ENCODE assay signal across 23 cellular contexts in the genomic region with DNA sequence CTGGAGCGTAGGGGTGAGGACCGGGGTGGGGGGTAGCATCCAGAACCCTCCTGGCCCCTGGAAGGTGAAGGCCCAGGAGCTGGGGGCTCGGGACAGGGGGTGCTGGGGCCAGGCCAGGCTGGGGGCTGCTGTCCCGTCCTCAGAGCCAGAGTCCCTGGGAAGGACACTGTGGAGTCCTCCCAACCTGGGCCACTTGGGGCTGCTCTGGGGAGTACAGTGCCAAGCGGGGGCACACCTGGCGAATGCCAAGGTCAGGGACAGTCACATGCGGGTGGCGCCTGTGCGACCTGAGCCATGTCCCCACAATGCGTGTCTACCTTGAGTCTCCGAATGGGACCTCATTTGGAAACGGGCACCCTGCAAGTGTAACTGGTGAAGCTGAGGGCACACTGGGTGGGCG. TPM values are rescaled to one million over a fixed set of nuclear protein-coding genes. Genes with fewer than 3 reads are reported as not detected.
DNase-seq lines count a peak whose midpoint lies in the region; ATAC-seq, FAIRE-seq and TF ChIP-seq lines count a peak whose summit lies in the region.
"Had no signal": no experiment of that assay in that cellular context is flagged by ENCODE, and none has a peak within 500 bp of the region (broad histone marks: within the 10 kb centered on the region; RNA-seq: fewer than 3 reads in every experiment).

No MANE protein-coding gene starts in this region.

- in situ Hi-C loops in HepG2 (cut with HindIII; ENCODE audit: extremely low pct_ligation_motif_present, low pct_unique_long_range_greater_than_20kb): no loop called here

- peak overlapping the region; percentile 95 for H3K4me2 ChIP-seq in HepG2 (ENCODE audit: low read depth, low read length)
- H3K4me2 ChIP-seq: KMS-11 had no signal

- H3K4me1 Mint-ChIP-seq in nephron progenitor cell: peaks cover 21% of the 10 kb centered on the region
- H3K4me1 Mint-ChIP-seq in Calu3 (ENCODE audit: low read depth, unreplicated experiment): no peaks in the 10 kb centered on the region

- intact Hi-C loops in HepG2 (cut with micrococcal nuclease; ENCODE audit: unreplicated experiment) (loop anchor here (2.0 kb wide), 1 partner anchor 45 kb away; the partner anchor contains the start of gene CLCN7), right lobe of liver (cut with DNase I) (no loop called here), upper lobe of right lung (cut with DNase I) (no loop called here), Calu3 (cut with micrococcal nuclease; ENCODE audit: unreplicated experiment) (no loop called here)

- H3K4me1 ChIP-seq in HepG2 (ENCODE audit: insufficient read depth, low read length): peaks cover 46% of the 10 kb centered on the region
- peaks cover 0 to 11% (median 5%) of the 10 kb centered on the region in 4 donors for H3K4me1 ChIP-seq in right lobe of liver
- no peaks in the 10 kb centered on the region for H3K4me1 ChIP-seq in RWPE2 (ENCODE audit: insufficient read depth, poor library complexity, severe bottlenecking)
- no peaks in the 10 kb centered on the region for H3K4me1 ChIP-seq in upper lobe of right lung

- no peak for FAIRE-seq in HepG2 (lab: Jason Lieb, UNC)
- FAIRE-seq: A204.1, HTR-8/SVneo, RCC 7860 had no signal

- TF ChIP-seq EP300 in HepG2 (IDR thresholded peaks at IDR 0.05; ENCODE audit: low read depth in 2 of 2, low read length in 2 of 2): no peak
- TF ChIP-seq EP300 in HepG2 (CRISPR knock-in tag; IDR thresholded peaks at IDR 0.05; ENCODE audit: borderline replicate concordance): no peak

- no peak for DNase-seq in HepG2 (ENCODE audit: low spot score)
- DNase-seq in right lobe of liver: no peak
- DNase-seq in RWPE2 (ENCODE audit: low spot score): peak; percentile 60
- DNase-seq in nephron progenitor cell: no peak
- DNase-seq in upper lobe of right lung: peak; percentile 63
- DNase-seq in Calu3: no peak
- DNase-seq in erythroblast (lab: John Stamatoyannopoulos, UW): no peak
- DNase-seq: CD4-positive, alpha-beta T cell; DMS79; HCEC 1CT; IMR-90; NCI-H1105; NCI-H2029 treated with DMSO at 0.1 percent for 48 hours; NCI-H226; NCI-H524 treated with DMSO at 0.1 percent for 48 hours had no signal

- H3K36me3 ChIP-seq in HepG2 (replicated peaks in 1 of 2; ENCODE audit: control insufficient read depth in 1 of 2, insufficient read depth in 2 of 2, low read length in 2 of 2): no peaks in the 10 kb centered on the region
- no peaks in the 10 kb centered on the region for H3K36me3 ChIP-seq in right lobe of liver
- H3K36me3 ChIP-seq in RWPE2 (ENCODE audit: low read depth): no peaks in the 10 kb centered on the region
- no peaks in the 10 kb centered on the region for H3K36me3 ChIP-seq in upper lobe of right lung

- H3K27me3 Mint-ChIP-seq in nephron progenitor cell (ENCODE audit: low read depth, poor library complexity) (no peaks in the 10 kb centered on the region), Calu3 (ENCODE audit: unreplicated experiment) (peaks cover 44% of the 10 kb centered on the region)
- H3K27me3 Mint-ChIP-seq: CD4-positive, alpha-beta T cell had no signal

- no peak overlapping the region for H3K9ac ChIP-seq in HepG2 (ENCODE audit: insufficient read depth, low read depth, low read length)
- H3K9ac ChIP-seq: KMS-11 had no signal

- H3K27ac Mint-ChIP-seq in nephron progenitor cell: peak overlapping the region; percentile 16
- H3K27ac Mint-ChIP-seq in Calu3 (ENCODE audit: unreplicated experiment): no peak overlapping the region
- H3K27ac Mint-ChIP-seq: CD4-positive, alpha-beta T cell had no signal

- no peak for TF ChIP-seq RAD21 in HepG2 (CRISPR knock-in tag; IDR thresholded peaks at IDR 0.05)

- H3K4me3 ChIP-seq in HepG2 (replicated peaks in 1 of 3; ENCODE audit: insufficient read depth in 1 of 3, low read depth in 2 of 3, low read length in 3 of 3) (peak overlapping the region in 1 of 3 experiments; percentile 72; a peak in 1 of 6 replicates), right lobe of liver (no peak overlapping the region), RWPE2 (ENCODE audit: severe bottlenecking) (no peak overlapping the region), upper lobe of right lung (no peak overlapping the region)

- POLR2A ChIA-PET in HepG2 (lab: Yijun Ruan, JAX): interaction anchor here (1.0 to 3.1 kb wide), 2 partner anchors 9 to 47 kb away, joined by 3 to 47 read pairs; partner anchors contain the start of gene UQCC4

- no peaks in the 10 kb centered on the region for H3K79me2 ChIP-seq in HepG2 (ENCODE audit: insufficient read depth, low read length)

- TF ChIP-seq POLR2A in HepG2 (IDR thresholded peaks at IDR 0.05; ENCODE audit: insufficient read depth in 1 of 2, low read depth in 2 of 2, low read length in 2 of 2): no peak
- no peak for TF ChIP-seq POLR2A in right lobe of liver (IDR thresholded peaks at IDR 0.05)
- TF ChIP-seq POLR2A in erythroblast (IDR thresholded peaks at IDR 0.05; ENCODE audit: low read length): no peak

- TF ChIP-seq CTCF in HepG2 (CRISPR knock-in tag; IDR thresholded peaks at IDR 0.05) (no peak), right lobe of liver (IDR thresholded peaks at IDR 0.05) (no peak), RWPE2 (IDR thresholded peaks at IDR 0.05; ENCODE audit: poor library complexity, severe bottlenecking) (no peak), nephron progenitor cell (IDR thresholded peaks at IDR 0.05) (no peak), upper lobe of right lung (IDR thresholded peaks at IDR 0.05) (no peak), Calu3 (IDR thresholded peaks at IDR 0.05; ENCODE audit: unreplicated experiment) (no peak)

- no peak overlapping the region for H3K27ac ChIP-seq in HepG2 (ENCODE audit: extremely low read length, insufficient read depth, low read length)
- H3K27ac ChIP-seq in right lobe of liver: no peak overlapping the region
- no peak overlapping the region for H3K27ac ChIP-seq in RWPE2 (ENCODE audit: poor library complexity, severe bottlenecking)
- no peak overlapping the region for H3K27ac ChIP-seq in upper lobe of right lung
- H3K27ac ChIP-seq: KMS-11 had no signal

- H3K9me3 Mint-ChIP-seq in nephron progenitor cell (no peaks in the 10 kb centered on the region), Calu3 (ENCODE audit: low read depth, unreplicated experiment) (no peaks in the 10 kb centered on the region)
- H3K9me3 Mint-ChIP-seq: CD4-positive, alpha-beta T cell had no signal

- H3K27me3 ChIP-seq in HepG2 (ENCODE audit: control insufficient read depth in 1 of 2, insufficient read depth in 2 of 2, low read length in 2 of 2) (peaks cover 10 to 43% of the 10 kb centered on the region in 2 experiments), right lobe of liver (no peaks in the 10 kb centered on the region), RWPE2 (ENCODE audit: insufficient read depth, poor library complexity, severe bottlenecking) (no peaks in the 10 kb centered on the region), upper lobe of right lung (no peaks in the 10 kb centered on the region)

- CTCF ChIA-PET in HepG2 (lab: Yijun Ruan, JAX; ENCODE audit: low intra/inter-chr PET ratio, low total read pairs) (no interaction called here), Calu3 (lab: Charles Lee) (interaction anchor here (0.5 to 1.5 kb wide), 5 partner anchors 22 to 139 kb away, joined by 3 to 6 read pairs (median 4); no protein-coding TSS in a partner anchor)

- H4K20me1 ChIP-seq in HepG2 (ENCODE audit: insufficient read depth, low read length): no peaks in the 10 kb centered on the region

- ATAC-seq in HepG2: no peak
- no peak for ATAC-seq in right lobe of liver
- ATAC-seq in RWPE2 (ENCODE audit: low read depth): no peak
- ATAC-seq in upper lobe of right lung: no peak
- ATAC-seq in GM21515 (IDR thresholded peaks at IDR 0.05; ENCODE audit: unreplicated experiment): no peak
- ATAC-seq: Right ventricle myocardium inferior had no signal

- H3K9me3 ChIP-seq in HepG2 (ENCODE audit: low read length) (no peaks in the 10 kb centered on the region), right lobe of liver (no peaks in the 10 kb centered on the region), RWPE2 (ENCODE audit: severe bottlenecking) (no peaks in the 10 kb centered on the region), upper lobe of right lung (no peaks in the 10 kb centered on the region)

- H3K4me3 Mint-ChIP-seq in nephron progenitor cell: no peak overlapping the region
- H3K4me3 Mint-ChIP-seq in Calu3 (ENCODE audit: low read depth, unreplicated experiment): no peak overlapping the region
- H3K4me3 Mint-ChIP-seq: CD4-positive, alpha-beta T cell had no signal

- BruUV-seq in HepG2 (replicated peaks; lab: Mats Ljungman, UMichigan) (no TSS peak), Calu3 (replicated peaks; lab: Mats Ljungman, UMichigan) (no TSS peak)

- H2AFZ ChIP-seq in HepG2 (ENCODE audit: low read length): no peak overlapping the region

- WGBS in HepG2 (ENCODE audit: low lambda C conversion rate): 69% methylated on average over 7 of the region's 13 CpGs
- WGBS in right lobe of liver (ENCODE audit: insufficient coverage, low coverage, low lambda C conversion rate, missing lambda C conversion rate): no CpG with 5 or more reads among the region's 13 CpGs

- H3K36me3 Mint-ChIP-seq in nephron progenitor cell (ENCODE audit: low read depth) (no peaks in the 10 kb centered on the region), Calu3 (ENCODE audit: insufficient read depth, unreplicated experiment) (peaks cover 6% of the 10 kb centered on the region)

RNA-seq across cellular contexts. Expression of gene PERCC1, which starts 1.2 kb away (rescaled TPM):
- total RNA-seq in HepG2 (2016; rRNA removed; fragmentation: Illumina TruSeq; extraction: Trizol) (0.15 TPM in 1 of 2 replicates, not detected in the other), right lobe of liver (not detected), upper lobe of right lung (not detected), Calu3 (2022) (not detected in 2 replicates)
- total RNA-seq in HepG2 (2016; cell fraction: cytosol; rRNA removed; fragmentation: Illumina TruSeq; extraction: Trizol; ENCODE audit: low read depth): not detected in 2 replicates
- total RNA-seq in HepG2 (2016; cell fraction: insoluble cytoplasmic fraction; rRNA removed; fragmentation: Illumina TruSeq; extraction: Trizol): 0.13 TPM in 1 of 2 replicates, not detected in the other
- total RNA-seq in HepG2 (2016; cell fraction: membrane; rRNA removed; fragmentation: Illumina TruSeq; extraction: Trizol): not detected in 2 replicates
- total RNA-seq in HepG2 (2016; cell fraction: nucleus; rRNA removed; fragmentation: Illumina TruSeq; extraction: Trizol): not detected in 2 replicates
- polyA plus RNA-seq in HepG2 (2011; rRNA removed): not detected in 2 replicates
- not detected in 2 replicates for polyA plus RNA-seq in HepG2 (2011; cell fraction: cytosol; rRNA removed)
- not detected in 2 replicates for polyA plus RNA-seq in HepG2 (2011; cell fraction: nucleus; rRNA removed)
- polyA plus RNA-seq in HepG2 (2012): not detected in 2 replicates
- not detected in 2 replicates for polyA plus RNA-seq in HepG2 (2016; cell fraction: cytosol; fragmentation: Illumina TruSeq; extraction: Trizol; ENCODE audit: low read depth)
- not detected in 2 replicates for polyA plus RNA-seq in HepG2 (2016; cell fraction: insoluble cytoplasmic fraction; fragmentation: Illumina TruSeq; extraction: Trizol; ENCODE audit: low read depth)
- polyA plus RNA-seq in HepG2 (2016; cell fraction: membrane; fragmentation: Illumina TruSeq; extraction: Trizol; ENCODE audit: low read depth): not detected in 2 replicates
- not detected in 2 replicates for polyA plus RNA-seq in HepG2 (2016; cell fraction: nucleus; fragmentation: Illumina TruSeq; extraction: Trizol; ENCODE audit: insufficient read depth, low read depth)
- not detected in 2 replicates for polyA minus RNA-seq in HepG2 (2011; rRNA and poly(A)+ RNA removed; ENCODE audit: low replicate concordance)
- polyA minus RNA-seq in HepG2 (2011; cell fraction: cytosol; rRNA and poly(A)+ RNA removed): not detected in 2 replicates
- polyA minus RNA-seq in HepG2 (2011; cell fraction: nucleus; rRNA and poly(A)+ RNA removed): not detected in 2 replicates
- total RNA-seq: IMR-90, OCI-LY7, SK-MEL-5 had no signal
- polyA plus RNA-seq: IMR-90 had no signal

RNA-seq across cellular contexts. Expression of gene UQCC4, which starts 9.1 kb away (rescaled TPM):
- 29.6 and 29.9 TPM in 2 replicates for total RNA-seq in HepG2 (2016; rRNA removed; fragmentation: Illumina TruSeq; extraction: Trizol)
- total RNA-seq in HepG2 (2016; cell fraction: cytosol; rRNA removed; fragmentation: Illumina TruSeq; extraction: Trizol; ENCODE audit: low read depth): 22.0 and 23.6 TPM in 2 replicates
- total RNA-seq in HepG2 (2016; cell fraction: insoluble cytoplasmic fraction; rRNA removed; fragmentation: Illumina TruSeq; extraction: Trizol): 27.3 and 30.2 TPM in 2 replicates
- 24.5 and 33.2 TPM in 2 replicates for total RNA-seq in HepG2 (2016; cell fraction: membrane; rRNA removed; fragmentation: Illumina TruSeq; extraction: Trizol)
- 11.7 and 14.7 TPM in 2 replicates for total RNA-seq in HepG2 (2016; cell fraction: nucleus; rRNA removed; fragmentation: Illumina TruSeq; extraction: Trizol)
- 17.6 and 19.2 TPM in 2 replicates for polyA plus RNA-seq in HepG2 (2011; rRNA removed)
- 21.5 and 24.4 TPM in 2 replicates for polyA plus RNA-seq in HepG2 (2011; cell fraction: cytosol; rRNA removed)
- 9.1 and 10.9 TPM in 2 replicates for polyA plus RNA-seq in HepG2 (2011; cell fraction: nucleus; rRNA removed)
- 8.9 and 10.5 TPM in 2 replicates for polyA plus RNA-seq in HepG2 (2012)
- 13.9 and 22.1 TPM in 2 replicates for polyA plus RNA-seq in HepG2 (2016; cell fraction: cytosol; fragmentation: Illumina TruSeq; extraction: Trizol; ENCODE audit: low read depth)
- 19.8 and 20.7 TPM in 2 replicates for polyA plus RNA-seq in HepG2 (2016; cell fraction: insoluble cytoplasmic fraction; fragmentation: Illumina TruSeq; extraction: Trizol; ENCODE audit: low read depth)
- polyA plus RNA-seq in HepG2 (2016; cell fraction: membrane; fragmentation: Illumina TruSeq; extraction: Trizol; ENCODE audit: low read depth): 17.4 and 20.9 TPM in 2 replicates
- 20.4 and 23.0 TPM in 2 replicates for polyA plus RNA-seq in HepG2 (2016; cell fraction: nucleus; fragmentation: Illumina TruSeq; extraction: Trizol; ENCODE audit: insufficient read depth, low read depth)
- polyA minus RNA-seq in HepG2 (2011; rRNA and poly(A)+ RNA removed; ENCODE audit: low replicate concordance): 10.9 and 14.0 TPM in 2 replicates
- polyA minus RNA-seq in HepG2 (2011; cell fraction: cytosol; rRNA and poly(A)+ RNA removed): 5.3 and 5.4 TPM in 2 replicates
- polyA minus RNA-seq in HepG2 (2011; cell fraction: nucleus; rRNA and poly(A)+ RNA removed): 6.5 and 7.5 TPM in 2 replicates
- total RNA-seq in right lobe of liver: 10 to 100 TPM in 1 of 6 experiments, 1 to 10 TPM in 5; 5.6 to 11.5 (median 6.0) TPM
- total RNA-seq in upper lobe of right lung: 9.1 TPM
- total RNA-seq in Calu3 (2022): 16.6 and 23.4 TPM in 2 replicates

RNA-seq across cellular contexts. Expression of gene CCDC154, which starts 14.7 kb away (rescaled TPM):
- total RNA-seq in HepG2 (2016; rRNA removed; fragmentation: Illumina TruSeq; extraction: Trizol) (1.5 and 1.8 TPM in 2 replicates), right lobe of liver (1 to 10 TPM in 2 of 6 experiments, under 1 TPM in 3, not detected in 1; 0.25 to 1.7 (median 0.79) TPM), upper lobe of right lung (4.1 TPM), Calu3 (2022) (3.2 and 6.1 TPM in 2 replicates)
- total RNA-seq in HepG2 (2016; cell fraction: cytosol; rRNA removed; fragmentation: Illumina TruSeq; extraction: Trizol; ENCODE audit: low read depth): 0.61 and 0.79 TPM in 2 replicates
- 1.4 and 1.7 TPM in 2 replicates for total RNA-seq in HepG2 (2016; cell fraction: insoluble cytoplasmic fraction; rRNA removed; fragmentation: Illumina TruSeq; extraction: Trizol)
- total RNA-seq in HepG2 (2016; cell fraction: membrane; rRNA removed; fragmentation: Illumina TruSeq; extraction: Trizol): 0.83 and 1.1 TPM in 2 replicates
- total RNA-seq in HepG2 (2016; cell fraction: nucleus; rRNA removed; fragmentation: Illumina TruSeq; extraction: Trizol): 0.31 TPM in 1 of 2 replicates, not detected in the other
- 0.84 and 0.92 TPM in 2 replicates for polyA plus RNA-seq in HepG2 (2011; rRNA removed)
- polyA plus RNA-seq in HepG2 (2011; cell fraction: cytosol; rRNA removed): 0.24 and 0.56 TPM in 2 replicates
- 2.1 and 2.4 TPM in 2 replicates for polyA plus RNA-seq in HepG2 (2011; cell fraction: nucleus; rRNA removed)
- polyA plus RNA-seq in HepG2 (2012): 0.48 and 1.2 TPM in 2 replicates
- polyA plus RNA-seq in HepG2 (2016; cell fraction: cytosol; fragmentation: Illumina TruSeq; extraction: Trizol; ENCODE audit: low read depth): 0.92 and 1.0 TPM in 2 replicates
- polyA plus RNA-seq in HepG2 (2016; cell fraction: insoluble cytoplasmic fraction; fragmentation: Illumina TruSeq; extraction: Trizol; ENCODE audit: low read depth): 0.65 and 1.6 TPM in 2 replicates
- 0.45 and 0.71 TPM in 2 replicates for polyA plus RNA-seq in HepG2 (2016; cell fraction: membrane; fragmentation: Illumina TruSeq; extraction: Trizol; ENCODE audit: low read depth)
- 2.3 and 3.5 TPM in 2 replicates for polyA plus RNA-seq in HepG2 (2016; cell fraction: nucleus; fragmentation: Illumina TruSeq; extraction: Trizol; ENCODE audit: insufficient read depth, low read depth)
- polyA minus RNA-seq in HepG2 (2011; rRNA and poly(A)+ RNA removed; ENCODE audit: low replicate concordance): not detected in 2 replicates
- polyA minus RNA-seq in HepG2 (2011; cell fraction: cytosol; rRNA and poly(A)+ RNA removed): not detected in 2 replicates
- polyA minus RNA-seq in HepG2 (2011; cell fraction: nucleus; rRNA and poly(A)+ RNA removed): 0.12 and 0.26 TPM in 2 replicates
- total RNA-seq: IMR-90 had no signal

RNA-seq across cellular contexts. Expression of gene UNKL, which starts 15.1 kb away (rescaled TPM):
- total RNA-seq in HepG2 (2016; rRNA removed; fragmentation: Illumina TruSeq; extraction: Trizol) (11.0 and 17.6 TPM in 2 replicates), right lobe of liver (10 to 100 TPM in 4 of 6 experiments, 1 to 10 TPM in 2; 9.0 to 14.2 (median 12.0) TPM), upper lobe of right lung (19.9 TPM), Calu3 (2022) (35.5 TPM in 2 replicates)
- 5.5 and 6.6 TPM in 2 replicates for total RNA-seq in HepG2 (2016; cell fraction: cytosol; rRNA removed; fragmentation: Illumina TruSeq; extraction: Trizol; ENCODE audit: low read depth)
- total RNA-seq in HepG2 (2016; cell fraction: insoluble cytoplasmic fraction; rRNA removed; fragmentation: Illumina TruSeq; extraction: Trizol): 10.1 and 16.6 TPM in 2 replicates
- total RNA-seq in HepG2 (2016; cell fraction: membrane; rRNA removed; fragmentation: Illumina TruSeq; extraction: Trizol): 9.9 and 10.4 TPM in 2 replicates
- 12.2 and 16.5 TPM in 2 replicates for total RNA-seq in HepG2 (2016; cell fraction: nucleus; rRNA removed; fragmentation: Illumina TruSeq; extraction: Trizol)
- polyA plus RNA-seq in HepG2 (2011; rRNA removed): 10.4 and 13.4 TPM in 2 replicates
- polyA plus RNA-seq in HepG2 (2011; cell fraction: cytosol; rRNA removed): 3.3 and 4.7 TPM in 2 replicates
- 75.3 and 105 TPM in 2 replicates for polyA plus RNA-seq in HepG2 (2011; cell fraction: nucleus; rRNA removed)
- 7.2 and 11.6 TPM in 2 replicates for polyA plus RNA-seq in HepG2 (2012)
- polyA plus RNA-seq in HepG2 (2016; cell fraction: cytosol; fragmentation: Illumina TruSeq; extraction: Trizol; ENCODE audit: low read depth): 2.4 and 4.0 TPM in 2 replicates
- 11.7 and 13.2 TPM in 2 replicates for polyA plus RNA-seq in HepG2 (2016; cell fraction: insoluble cytoplasmic fraction; fragmentation: Illumina TruSeq; extraction: Trizol; ENCODE audit: low read depth)
- 4.2 and 6.8 TPM in 2 replicates for polyA plus RNA-seq in HepG2 (2016; cell fraction: membrane; fragmentation: Illumina TruSeq; extraction: Trizol; ENCODE audit: low read depth)
- polyA plus RNA-seq in HepG2 (2016; cell fraction: nucleus; fragmentation: Illumina TruSeq; extraction: Trizol; ENCODE audit: insufficient read depth, low read depth): 48.5 and 55.0 TPM in 2 replicates
- polyA minus RNA-seq in HepG2 (2011; rRNA and poly(A)+ RNA removed; ENCODE audit: low replicate concordance): 14.8 and 18.0 TPM in 2 replicates
- polyA minus RNA-seq in HepG2 (2011; cell fraction: cytosol; rRNA and poly(A)+ RNA removed): 7.9 and 12.6 TPM in 2 replicates
- polyA minus RNA-seq in HepG2 (2011; cell fraction: nucleus; rRNA and poly(A)+ RNA removed): 9.3 and 22.1 TPM in 2 replicates

RNA-seq across cellular contexts. Expression of gene CLCN7, which starts 45.2 kb away (rescaled TPM):
- 9.8 and 25.1 TPM in 2 replicates for total RNA-seq in HepG2 (2016; rRNA removed; fragmentation: Illumina TruSeq; extraction: Trizol)
- 8.5 and 9.5 TPM in 2 replicates for total RNA-seq in HepG2 (2016; cell fraction: cytosol; rRNA removed; fragmentation: Illumina TruSeq; extraction: Trizol; ENCODE audit: low read depth)
- 6.2 and 24.1 TPM in 2 replicates for total RNA-seq in HepG2 (2016; cell fraction: insoluble cytoplasmic fraction; rRNA removed; fragmentation: Illumina TruSeq; extraction: Trizol)
- total RNA-seq in HepG2 (2016; cell fraction: membrane; rRNA removed; fragmentation: Illumina TruSeq; extraction: Trizol): 6.7 and 7.5 TPM in 2 replicates
- total RNA-seq in HepG2 (2016; cell fraction: nucleus; rRNA removed; fragmentation: Illumina TruSeq; extraction: Trizol): 22.9 and 27.4 TPM in 2 replicates
- 24.6 and 33.6 TPM in 2 replicates for polyA plus RNA-seq in HepG2 (2011; rRNA removed)
- polyA plus RNA-seq in HepG2 (2011; cell fraction: cytosol; rRNA removed): 11.6 and 26.3 TPM in 2 replicates
- 413 and 489 TPM in 2 replicates for polyA plus RNA-seq in HepG2 (2011; cell fraction: nucleus; rRNA removed)
- polyA plus RNA-seq in HepG2 (2012): 30.8 and 56.7 TPM in 2 replicates
- polyA plus RNA-seq in HepG2 (2016; cell fraction: cytosol; fragmentation: Illumina TruSeq; extraction: Trizol; ENCODE audit: low read depth): 1.7 and 1.8 TPM in 2 replicates
- 6.7 and 9.1 TPM in 2 replicates for polyA plus RNA-seq in HepG2 (2016; cell fraction: insoluble cytoplasmic fraction; fragmentation: Illumina TruSeq; extraction: Trizol; ENCODE audit: low read depth)
- 3.8 and 6.1 TPM in 2 replicates for polyA plus RNA-seq in HepG2 (2016; cell fraction: membrane; fragmentation: Illumina TruSeq; extraction: Trizol; ENCODE audit: low read depth)
- polyA plus RNA-seq in HepG2 (2016; cell fraction: nucleus; fragmentation: Illumina TruSeq; extraction: Trizol; ENCODE audit: insufficient read depth, low read depth): 78.0 and 79.0 TPM in 2 replicates
- polyA minus RNA-seq in HepG2 (2011; rRNA and poly(A)+ RNA removed; ENCODE audit: low replicate concordance): 47.8 and 83.3 TPM in 2 replicates
- polyA minus RNA-seq in HepG2 (2011; cell fraction: cytosol; rRNA and poly(A)+ RNA removed): 15.7 and 20.3 TPM in 2 replicates
- polyA minus RNA-seq in HepG2 (2011; cell fraction: nucleus; rRNA and poly(A)+ RNA removed): 46.9 and 49.4 TPM in 2 replicates
- 10 to 100 TPM; 36.0 to 50.8 (median 40.8) TPM for total RNA-seq in right lobe of liver
- total RNA-seq in upper lobe of right lung: 138 TPM
- 117 and 122 TPM in 2 replicates for total RNA-seq in Calu3 (2022)

Comparison
In these comparisons a context has a peak if more than half of its experiments do, and no peak if none do; other contexts are left out.
1. DNase-seq: peak in RWPE2 (single experiment) and upper lobe of right lung (single experiment); none in HepG2 (single experiment), right lobe of liver (0 of 3), nephron progenitor cell (single experiment), Calu3 (single experiment) and erythroblast (0 of 2).